In genomic region chr15:52735231-52736089, GRCh38 we compare ENCODE assay signal across 8 cellular contexts. TPM values are rescaled to one million over a fixed set of nuclear protein-coding genes. Genes with fewer than 3 reads are reported as not detected.
DNase-seq lines count a peak whose midpoint lies in the region; ATAC-seq and TF ChIP-seq lines count a peak whose summit lies in the region.

No MANE protein-coding gene starts in this region.

- in situ Hi-C loops in Panc1 (cut with HindIII; ENCODE audit: low pct_unique_long_range_greater_than_20kb, low sequenced_read_pairs) = no loop called here

- no peak overlapping the region for H3K4me3 Mint-ChIP-seq in nephron

- no TSS peak for BruUV-seq in Panc1 (replicated peaks; lab: Mats Ljungman, UMichigan)

- H3K27me3 ChIP-seq in Panc1 (ENCODE audit: control insufficient read depth, insufficient read depth, low read length) = no peaks in the 10 kb centered on the region
- no peaks in the 10 kb centered on the region for H3K27me3 ChIP-seq in esophagus squamous epithelium
- H3K27me3 ChIP-seq in subcutaneous abdominal adipose tissue (ENCODE audit: control insufficient read depth in 5 of 5, insufficient read depth in 4 of 5, low read length in 5 of 5) = no peaks in the 10 kb centered on the region

- H3K9ac ChIP-seq in subcutaneous abdominal adipose tissue (ENCODE audit: low read length in 5 of 5) = no peak overlapping the region

- ATAC-seq in GM21390 (IDR thresholded peaks at IDR 0.05; ENCODE audit: unreplicated experiment) = peak; percentile 82
- ATAC-seq in Panc1 = peak; percentile 95

- CTCF ChIA-PET in Panc1 (lab: Charles Lee) = interaction anchor here (0.7 to 1.0 kb wide), 5 partner anchors 62 to 481 kb away, joined by 3 to 6 read pairs (median 4); no protein-coding TSS in a partner anchor

- H3K36me3 ChIP-seq in Panc1 (ENCODE audit: control insufficient read depth, insufficient read depth, low read length) = no peaks in the 10 kb centered on the region
- no peaks in the 10 kb centered on the region for H3K36me3 ChIP-seq in esophagus squamous epithelium
- H3K36me3 ChIP-seq in subcutaneous abdominal adipose tissue (ENCODE audit: control insufficient read depth in 5 of 5, insufficient read depth in 5 of 5, low read length in 5 of 5) = no peaks in the 10 kb centered on the region

- H3K4me1 ChIP-seq in Panc1 (ENCODE audit: control insufficient read depth, insufficient read depth, low read length) (no peaks in the 10 kb centered on the region), esophagus squamous epithelium (peaks cover 0 to 6% (median 4%) of the 10 kb centered on the region in 3 donors), subcutaneous abdominal adipose tissue (ENCODE audit: control insufficient read depth in 5 of 5, insufficient read depth in 5 of 5, low read length in 5 of 5) (peaks cover 8 to 40% (median 34%) of the 10 kb centered on the region in 5 donors)

- H3K9me3 Mint-ChIP-seq in nephron = no peaks in the 10 kb centered on the region

- H3K9me3 ChIP-seq in Panc1 (ENCODE audit: control insufficient read depth, insufficient read depth, low read depth, low read length) (no peaks in the 10 kb centered on the region), esophagus squamous epithelium (no peaks in the 10 kb centered on the region), subcutaneous abdominal adipose tissue (ENCODE audit: control insufficient read depth in 5 of 5, low read length in 5 of 5) (no peaks in the 10 kb centered on the region)

- H3K27ac ChIP-seq in Panc1 (ENCODE audit: low read length) (no peak overlapping the region), esophagus squamous epithelium (no peak overlapping the region), subcutaneous abdominal adipose tissue (ENCODE audit: low read depth, low read length) (peak overlapping the region; percentile 96)

- H3K4me1 Mint-ChIP-seq in nephron = no peaks in the 10 kb centered on the region

- TF ChIP-seq CTCF in Panc1 (IDR thresholded peaks at IDR 0.05) = peak; percentile 76
- TF ChIP-seq CTCF in esophagus squamous epithelium (IDR thresholded peaks at IDR 0.05) = peak; percentile 81 to 90 (median 83)
- TF ChIP-seq CTCF in nephron (IDR thresholded peaks at IDR 0.05; ENCODE audit: unreplicated experiment in 3 of 3) = peak; percentile 77 to 84 (median 80)

- H3K27ac Mint-ChIP-seq in nephron = no peak overlapping the region

- H3K27me3 Mint-ChIP-seq in nephron (ENCODE audit: low read depth) = peaks cover 4% of the 10 kb centered on the region

- 48 to 54% methylated on average over 4 of the region's 4 CpGs for WGBS in esophagus squamous epithelium, 2 donors

- intact Hi-C loops in Panc1 (cut with micrococcal nuclease; ENCODE audit: unreplicated experiment) = loop anchor here (1.0 to 5.0 kb wide), 2 partner anchors 403 to 479 kb away; no protein-coding TSS in a partner anchor
- intact Hi-C loops in esophagus squamous epithelium (cut with DNase I) = loop anchor here (10.0 kb wide), 1 partner anchor 411 kb away; no protein-coding TSS in a partner anchor

- H3K4me3 ChIP-seq in Panc1 (ENCODE audit: low read depth in 2 of 2, low read length in 2 of 2) (no peak overlapping the region), esophagus squamous epithelium (no peak overlapping the region), subcutaneous abdominal adipose tissue (ENCODE audit: low read depth in 1 of 5, low read length in 5 of 5) (no peak overlapping the region)

- POLR2A ChIA-PET in Panc1 (lab: Charles Lee) = no interaction called here

- no peak for TF ChIP-seq POLR2A in esophagus squamous epithelium (IDR thresholded peaks at IDR 0.05)

- no peaks in the 10 kb centered on the region for H3K36me3 Mint-ChIP-seq in nephron (ENCODE audit: low read depth)

- DNase-seq in COLO668 (lab: John Stamatoyannopoulos, UW; ENCODE audit: unreplicated experiment) = peak; percentile 66
- peak; percentile 84 to 92 for DNase-seq in Kasumi-1 (lab: John Stamatoyannopoulos, UW)
- peak; percentile 77 for DNase-seq in Panc1 (ENCODE audit: low read depth, low spot score)
- DNase-seq in activated T-cell treated with anti-CD3 and anti-CD28 coated beads, Interleukin-2, amount 50 U/mL, for 1 hour = peak; percentile 48
- no peak for DNase-seq in esophagus squamous epithelium (lab: John Stamatoyannopoulos, UW)

RNA-seq across cellular contexts. Expression of gene ONECUT1, which starts 54.7 kb away (rescaled TPM):
- total RNA-seq in Panc1 (2021; ENCODE audit: unreplicated experiment) (0.18 TPM), esophagus squamous epithelium (not detected)
- not detected for polyA plus RNA-seq in Panc1 (2012; ENCODE audit: insufficient read length)

RNA-seq across cellular contexts. Expression of gene ATOSA, which starts 56.3 kb away (rescaled TPM):
- total RNA-seq in Panc1 (2021; ENCODE audit: unreplicated experiment) (18.5 TPM), esophagus squamous epithelium (10 to 100 TPM; 38.9 to 69.8 (median 44.5) TPM)
- polyA plus RNA-seq in Panc1 (2012; ENCODE audit: insufficient read length) = 10.6 TPM
